Comparison of ENCODE assay signal across 13 cellular contexts in genomic region chr12:108099085-108099484, GRCh38. TPM values are rescaled to one million over a fixed set of nuclear protein-coding genes. Genes with fewer than 3 reads are reported as not detected.
DNase-seq lines count a peak whose midpoint lies in the region; ATAC-seq and TF ChIP-seq lines count a peak whose summit lies in the region.
"Had no signal": no experiment of that assay in that cellular context is flagged by ENCODE, and none has a peak within 500 bp of the region (broad histone marks: within the 10 kb centered on the region; RNA-seq: fewer than 3 reads in every experiment).

No MANE protein-coding gene starts in this region.

- H3K4me3 ChIP-seq in Karpas-422 (ENCODE audit: low read length): no peak overlapping the region
- H3K4me3 ChIP-seq in coronary artery: no peak overlapping the region
- H3K4me3 ChIP-seq in osteoblast (ENCODE audit: insufficient read depth, low read length): no peak overlapping the region

- H3K36me3 ChIP-seq in Karpas-422 (ENCODE audit: insufficient read depth, low read length): no peaks in the 10 kb centered on the region
- no peaks in the 10 kb centered on the region for H3K36me3 ChIP-seq in osteoblast (ENCODE audit: insufficient read depth, low read length)

- DNase-seq in DMS 273 (lab: John Stamatoyannopoulos, UW; ENCODE audit: unreplicated experiment) (peak; percentile 47), DMS 273 treated with DMSO at 0.1 percent for 48 hours (lab: John Stamatoyannopoulos, UW) (no peak), Karpas-422 (peak; percentile 56), coronary artery (ENCODE audit: low spot score) (peak; percentile 16), osteoblast (ENCODE audit: insufficient read length, low spot score, missing footprints) (no peak), NCI-H146 treated with DMSO at 0.1 percent for 48 hours (lab: John Stamatoyannopoulos, UW; ENCODE audit: unreplicated experiment) (no peak), DMS53 (lab: John Stamatoyannopoulos, UW) (no peak)
- DNase-seq: KG1; Right ventricle myocardium superior; stimulated activated CD4-positive, alpha-beta T cell treated with anti-CD3 and anti-CD28 coated beads, Interleukin-2, amount 100 ng/mL, for 24 hours; stimulated activated naive CD8-positive, alpha-beta T cell treated with anti-CD3 and anti-CD28 coated beads, Interleukin-15, amount 100 ng/mL, for 72 hours had no signal

- H3K4me2 ChIP-seq in Karpas-422 (ENCODE audit: low read depth, low read length, poor library complexity, severe bottlenecking): no peak overlapping the region
- H3K4me2 ChIP-seq in osteoblast (ENCODE audit: insufficient read depth, low read length): no peak overlapping the region

- no peaks in the 10 kb centered on the region for H3K79me2 ChIP-seq in Karpas-422 (ENCODE audit: low read length)
- no peaks in the 10 kb centered on the region for H3K79me2 ChIP-seq in osteoblast (ENCODE audit: insufficient read depth, low read length)

- no peaks in the 10 kb centered on the region for H3K4me1 ChIP-seq in Karpas-422 (ENCODE audit: low read length)
- no peaks in the 10 kb centered on the region for H3K4me1 ChIP-seq in osteoblast (ENCODE audit: insufficient read depth, low read length)

- H3K27ac ChIP-seq in Karpas-422 (ENCODE audit: low read length) (no peak overlapping the region), coronary artery (no peak overlapping the region), osteoblast (ENCODE audit: low read depth, low read length) (no peak overlapping the region)
- H3K27ac ChIP-seq: 22Rv1 had no signal

- H2AFZ ChIP-seq in Karpas-422 (ENCODE audit: low read length) (no peak overlapping the region), osteoblast (ENCODE audit: low read length) (no peak overlapping the region)

- no peaks in the 10 kb centered on the region for H3K9me2 ChIP-seq in Karpas-422 (replicated peaks; ENCODE audit: insufficient read depth, low read length)

- no peaks in the 10 kb centered on the region for H3K9me3 ChIP-seq in Karpas-422 (ENCODE audit: low read length)
- H3K9me3 ChIP-seq in osteoblast (ENCODE audit: low read depth, low read length): no peaks in the 10 kb centered on the region

- ATAC-seq in GM21360 (IDR thresholded peaks at IDR 0.05; ENCODE audit: unreplicated experiment): no peak
- ATAC-seq: stimulated activated naive CD8-positive, alpha-beta T cell treated with anti-CD3 and anti-CD28 coated beads, Interleukin-15, amount 100 ng/mL, for 72 hours had no signal

- H4K20me1 ChIP-seq in Karpas-422 (ENCODE audit: insufficient read depth, low read depth, low read length) (no peaks in the 10 kb centered on the region), osteoblast (ENCODE audit: insufficient read depth, low read length) (no peaks in the 10 kb centered on the region)

- no peak overlapping the region for H3K9ac ChIP-seq in Karpas-422 (ENCODE audit: low read length)

- peak; percentile 35 for TF ChIP-seq CTCF in coronary artery (IDR thresholded peaks at IDR 0.05)
- TF ChIP-seq CTCF in osteoblast (IDR thresholded peaks at IDR 0.05; ENCODE audit: extremely low read depth, low read depth, low read length): peak; percentile 27

- H3K27me3 ChIP-seq in Karpas-422 (ENCODE audit: low read length) (no peaks in the 10 kb centered on the region), osteoblast (ENCODE audit: insufficient read depth, low read length) (no peaks in the 10 kb centered on the region)

RNA-seq across cellular contexts. Expression of gene WSCD2, which starts 30.0 kb away (rescaled TPM):
- not detected in 2 replicates for total RNA-seq in Karpas-422 (2014; rRNA removed; shearing (Covaris generic); ENCODE audit: low replicate concordance)
- 0.36 TPM in 1 of 2 replicates, not detected in the other for total RNA-seq in osteoblast

Comparison
In these comparisons a context has a peak if more than half of its experiments do, and no peak if none do; other contexts are left out.
1. DNase-seq: peak in DMS 273 (single experiment), Karpas-422 (single experiment) and coronary artery (single experiment); none in DMS 273 treated with DMSO at 0.1 percent for 48 hours (single experiment), osteoblast (single experiment), NCI-H146 treated with DMSO at 0.1 percent for 48 hours (single experiment) and DMS53 (single experiment).